ENCODE assay signal across 8 cellular contexts in the genomic region with DNA sequence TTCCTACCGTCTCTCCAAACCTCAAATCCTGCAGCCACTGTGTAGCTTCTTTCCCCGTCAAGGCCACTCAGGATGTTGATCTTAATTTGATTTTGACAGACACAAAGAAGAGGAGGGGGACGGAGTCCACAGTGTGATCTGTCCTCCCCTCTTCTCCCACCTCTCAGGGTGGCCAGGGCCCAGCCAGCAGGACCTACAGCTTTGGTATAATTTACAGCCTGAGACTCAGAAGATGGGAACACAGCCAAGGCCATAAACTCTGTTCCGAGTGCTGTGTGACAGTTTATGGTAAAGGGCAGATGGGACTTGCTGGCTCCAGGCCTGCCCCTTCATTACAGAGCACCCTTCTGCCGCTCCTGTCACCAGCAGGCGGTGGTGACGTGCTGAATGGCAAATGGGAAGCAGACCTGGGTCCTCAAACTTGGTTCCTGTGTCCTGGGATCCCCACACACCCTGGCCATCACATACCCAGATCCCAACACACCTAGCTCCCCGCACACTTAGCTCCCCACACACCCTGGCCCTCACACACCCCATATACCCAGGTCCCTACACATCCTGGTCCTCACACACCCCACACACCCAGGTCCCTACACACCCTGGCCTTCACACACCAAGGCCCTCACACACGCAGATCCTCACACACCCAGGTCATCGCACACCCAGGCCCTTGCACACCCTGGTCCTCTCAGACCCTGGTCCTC.
A peak's percentile ranks its signal among the peaks of the same experiment; 100 is the strongest.
DNase-seq lines count a peak whose midpoint lies in the region; ATAC-seq and TF ChIP-seq lines count a peak whose summit lies in the region.

No MANE protein-coding gene starts in this region.

- H3K4me1 ChIP-seq in iPS-20b (ENCODE audit: insufficient read depth, low read length), result peaks cover 11% of the 10 kb centered on the region; the same call in 1 of the 2 replicates

- H3K4me1 Mint-ChIP-seq in T-helper 17 cell, result peaks cover 16% of the 10 kb centered on the region

- DNase-seq in T-helper 17 cell, result no peak

- H3K36me3 Mint-ChIP-seq in T-helper 17 cell (ENCODE audit: low read depth), result no peaks in the 10 kb centered on the region

- H3K27me3 Mint-ChIP-seq in T-helper 17 cell, result no peaks in the 10 kb centered on the region

- peak overlapping the region; percentile 80 for H3K27ac Mint-ChIP-seq in T-helper 17 cell

- no peak overlapping the region for H3K4me3 Mint-ChIP-seq in T-helper 17 cell

- no peaks in the 10 kb centered on the region for H3K27me3 ChIP-seq in iPS-20b (ENCODE audit: insufficient read depth, low read length)

- no peak overlapping the region for H3K27ac ChIP-seq in C4-2B
- peak overlapping the region; percentile 65 for H3K27ac ChIP-seq in KOPT-K1 (ENCODE audit: low read depth, low read length, poor library complexity, severe bottlenecking)
- H3K27ac ChIP-seq in iPS-20b (ENCODE audit: low read length), result no peak overlapping the region

- no peaks in the 10 kb centered on the region for H3K36me3 ChIP-seq in KOPT-K1 (ENCODE audit: insufficient read depth, low read length)
- H3K36me3 ChIP-seq in iPS-20b (ENCODE audit: insufficient read depth, low read depth, low read length), result no peaks in the 10 kb centered on the region

- TF ChIP-seq CTCF in C4-2B (conservative IDR thresholded peaks at IDR 0.05), result peak; percentile 10; the same call in 1 of the 2 replicates

- no peaks in the 10 kb centered on the region for H3K9me3 ChIP-seq in KOPT-K1 (ENCODE audit: insufficient read depth, low read length, poor library complexity, severe bottlenecking)
- no peaks in the 10 kb centered on the region for H3K9me3 ChIP-seq in T-helper 17 cell (ENCODE audit: control insufficient read depth, low read length, poor library complexity, severe bottlenecking)
- H3K9me3 ChIP-seq in iPS-20b (ENCODE audit: insufficient read depth, low read depth, low read length), result no peaks in the 10 kb centered on the region

- ATAC-seq in T-helper 17 cell (no peak), HG02763 (IDR thresholded peaks at IDR 0.05; ENCODE audit: unreplicated experiment) (no peak), HG02870 (IDR thresholded peaks at IDR 0.05; ENCODE audit: unreplicated experiment) (no peak), HG02852 (IDR thresholded peaks at IDR 0.05; ENCODE audit: unreplicated experiment) (no peak)
- ATAC-seq in activated CD4-positive, CD25-positive, alpha-beta regulatory T cell treated with anti-CD3 and anti-CD28 coated beads, Interleukin-2, amount 50 U/mL, for 24 hours, result no peak

- no peak overlapping the region for H3K4me3 ChIP-seq in iPS-20b (ENCODE audit: low read length)

- H3K9ac ChIP-seq in iPS-20b (ENCODE audit: low read depth, low read length), result 0 out of 2 replicates have a peak overlapping the region, but pooled peaks have one; percentile 8
